Comparison of ENCODE assay signal across 21 cellular contexts in the genomic region with DNA sequence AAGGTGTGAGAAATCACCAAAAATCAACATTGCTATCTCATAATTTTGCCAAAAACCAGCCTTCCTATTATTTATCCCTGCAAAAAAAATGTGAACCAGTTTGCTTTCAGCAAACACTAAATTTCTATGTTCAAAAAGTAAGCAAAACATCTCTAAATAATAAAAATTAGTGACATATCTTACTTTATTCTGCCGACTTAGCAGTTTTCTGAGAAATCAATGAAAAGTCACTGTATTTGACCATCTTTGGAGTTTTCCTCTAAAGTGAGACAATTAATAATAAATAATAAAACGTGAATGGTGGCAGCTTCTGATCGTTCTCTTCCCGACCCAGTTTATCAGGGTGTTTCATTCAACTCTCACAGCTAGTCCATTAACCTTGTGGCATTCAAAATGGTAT.
DNase-seq lines count a peak whose midpoint lies in the region; ATAC-seq, FAIRE-seq and TF ChIP-seq lines count a peak whose summit lies in the region.
"Had no signal": no experiment of that assay in that cellular context is flagged by ENCODE, and none has a peak within 500 bp of the region (broad histone marks: within the 10 kb centered on the region; RNA-seq: fewer than 3 reads in every experiment).

No MANE protein-coding gene starts in this region.

- no peaks in the 10 kb centered on the region for H3K27me3 Mint-ChIP-seq in nephron (ENCODE audit: low read depth)
- H3K27me3 Mint-ChIP-seq in CD8-positive, alpha-beta T cell (ENCODE audit: low read depth) = no peaks in the 10 kb centered on the region
- H3K27me3 Mint-ChIP-seq: B cell; CD8-positive, alpha-beta memory T cell; IgD-negative memory B cell had no signal

- H3K9me3 Mint-ChIP-seq in nephron = peaks cover 3% of the 10 kb centered on the region
- no peaks in the 10 kb centered on the region for H3K9me3 Mint-ChIP-seq in CD8-positive, alpha-beta T cell
- H3K9me3 Mint-ChIP-seq: IgD-negative memory B cell had no signal

- H3K9me3 ChIP-seq in A549 = no peaks in the 10 kb centered on the region
- no peaks in the 10 kb centered on the region for H3K9me3 ChIP-seq in PC-3 (ENCODE audit: low read length)
- H3K9me3 ChIP-seq in CD8-positive, alpha-beta T cell (ENCODE audit: low read length) = no peaks in the 10 kb centered on the region
- H3K9me3 ChIP-seq in MM.1S (replicated peaks; ENCODE audit: insufficient read depth, low read length) = no peaks in the 10 kb centered on the region
- H3K9me3 ChIP-seq: BLaER1 treated with 17β-estradiol and CSF1 and Interleukin-3, amounts not matched to agents 10 nM and 100 nM had no signal

- POLR2A ChIA-PET in A549 (lab: Yijun Ruan, JAX) (no interaction called here), PC-3 (lab: Charles Lee; ENCODE audit: unreplicated experiment) (no interaction called here)
- POLR2A ChIA-PET in CD8-positive, alpha-beta T cell (lab: Charles Lee) = no interaction called here

- no peak for FAIRE-seq in A549 (lab: Jason Lieb, UNC)
- FAIRE-seq in H54 (lab: Jason Lieb, UNC) = peak; percentile 11
- FAIRE-seq: GM12878, GM19239 had no signal

- no peak for TF ChIP-seq POLR2A in A549 (IDR thresholded peaks at IDR 0.05; ENCODE audit: low read length)
- TF ChIP-seq POLR2A in H54 (IDR thresholded peaks at IDR 0.05; ENCODE audit: low read depth, low read length) = no peak

- no peak overlapping the region for H3K27ac ChIP-seq in A549
- H3K27ac ChIP-seq in PC-3 (ENCODE audit: low read length) = no peak overlapping the region
- no peak overlapping the region for H3K27ac ChIP-seq in CD8-positive, alpha-beta T cell (ENCODE audit: low read depth, low read length)
- no peak overlapping the region for H3K27ac ChIP-seq in MM.1S (ENCODE audit: low read length)
- H3K27ac ChIP-seq: BLaER1 treated with 17β-estradiol and CSF1 and Interleukin-3, amounts not matched to agents 10 nM and 100 nM; HL-60 had no signal

- H3K9ac ChIP-seq in PC-3 (ENCODE audit: low read length) = no peak overlapping the region
- H3K9ac ChIP-seq in MM.1S (ENCODE audit: low read length) = no peak overlapping the region
- H3K9ac ChIP-seq: BLaER1 treated with 17β-estradiol and CSF1 and Interleukin-3, amounts not matched to agents 10 nM and 100 nM had no signal

- H3K27me3 ChIP-seq in PC-3 (ENCODE audit: low read length) (no peaks in the 10 kb centered on the region), MM.1S (replicated peaks; ENCODE audit: insufficient read depth, low read length) (no peaks in the 10 kb centered on the region)
- H3K27me3 ChIP-seq in CD8-positive, alpha-beta T cell (ENCODE audit: insufficient read depth, low read length) = no peaks in the 10 kb centered on the region
- H3K27me3 ChIP-seq: BLaER1 treated with 17β-estradiol and CSF1 and Interleukin-3, amounts not matched to agents 10 nM and 100 nM had no signal

- intact Hi-C loops in PC-3 (cut with micrococcal nuclease) = no loop called here
- intact Hi-C loops in CD8-positive, alpha-beta T cell (cut with DNase I, micrococcal nuclease) = no loop called here

- H3K4me2 ChIP-seq in A549 (no peak overlapping the region), PC-3 (ENCODE audit: low read length) (no peak overlapping the region), MM.1S (ENCODE audit: low read depth, low read length) (no peak overlapping the region)
- H3K4me2 ChIP-seq: BLaER1 treated with 17β-estradiol and CSF1 and Interleukin-3, amounts not matched to agents 10 nM and 100 nM had no signal

- H3F3A ChIP-seq in PC-3 (ENCODE audit: low read length, unreplicated experiment) (no peaks in the 10 kb centered on the region), MM.1S (ENCODE audit: insufficient read depth, low read length) (no peaks in the 10 kb centered on the region)

- H2AFZ ChIP-seq in PC-3 (ENCODE audit: low read length) (0 out of 2 replicates have a peak overlapping the region, but pooled peaks have one; percentile 25), MM.1S (ENCODE audit: low read length) (no peak overlapping the region)

- DNase-seq in A549 (ENCODE audit: low read depth in 1 of 2, low spot score in 1 of 2) = no peak
- no peak for DNase-seq in H54 (ENCODE audit: insufficient read length, low spot score)
- DNase-seq in PC-3 = no peak
- DNase-seq in CD8-positive, alpha-beta T cell = no peak
- no peak for DNase-seq in MM.1S
- DNase-seq: CD8-positive, alpha-beta memory T cell; COR-L47; DMS 273 treated with DMSO at 0.1 percent for 48 hours; DMS53; DND-41; EL; HCEC 1CT; KG1 had no signal

- no peak for TF ChIP-seq CTCF in A549 (IDR thresholded peaks at IDR 0.05)
- no peak for TF ChIP-seq CTCF in PC-3 (conservative IDR thresholded peaks at IDR 0.05; ENCODE audit: low read depth, low read length)
- TF ChIP-seq CTCF in nephron (IDR thresholded peaks at IDR 0.05; ENCODE audit: unreplicated experiment in 3 of 3) = no peak
- no peak for TF ChIP-seq CTCF in CD8-positive, alpha-beta T cell (IDR thresholded peaks at IDR 0.05)
- no peak for TF ChIP-seq CTCF in MM.1S (IDR thresholded peaks at IDR 0.05; ENCODE audit: low read length)

- no TSS peak for BruUV-seq in PC-3 (replicated peaks; lab: Mats Ljungman, UMichigan)

- no peaks in the 10 kb centered on the region for H3K79me2 ChIP-seq in PC-3 (ENCODE audit: low read length)
- no peaks in the 10 kb centered on the region for H3K79me2 ChIP-seq in MM.1S (ENCODE audit: low read length)

- H3K4me3 Mint-ChIP-seq in nephron = no peak overlapping the region
- H3K4me3 Mint-ChIP-seq in CD8-positive, alpha-beta T cell = no peak overlapping the region
- H3K4me3 Mint-ChIP-seq: B cell; CD8-positive, alpha-beta memory T cell; IgD-negative memory B cell had no signal

- no peak overlapping the region for H3K4me3 ChIP-seq in A549
- H3K4me3 ChIP-seq in PC-3 (ENCODE audit: low read length) = no peak overlapping the region
- H3K4me3 ChIP-seq in CD8-positive, alpha-beta T cell (ENCODE audit: low read depth, low read length) = no peak overlapping the region
- no peak overlapping the region for H3K4me3 ChIP-seq in MM.1S (ENCODE audit: low read length)
- H3K4me3 ChIP-seq: BLaER1 treated with 17β-estradiol and CSF1 and Interleukin-3, amounts not matched to agents 10 nM and 100 nM; GM12878 had no signal

- CTCF ChIA-PET in A549 (lab: Yijun Ruan, JAX) (interaction anchor here (2.0 kb wide), 1 partner anchor 18 kb away, joined by 4 read pairs; no protein-coding TSS in a partner anchor), PC-3 (lab: Charles Lee) (no interaction called here)
- CTCF ChIA-PET in CD8-positive, alpha-beta T cell (lab: Charles Lee) = no interaction called here

- H3K4me1 Mint-ChIP-seq in nephron = peaks cover 15% of the 10 kb centered on the region
- no peaks in the 10 kb centered on the region for H3K4me1 Mint-ChIP-seq in CD8-positive, alpha-beta T cell (ENCODE audit: low read depth)
- H3K4me1 Mint-ChIP-seq: B cell; CD8-positive, alpha-beta memory T cell; IgD-negative memory B cell had no signal

- 68% methylated on average over 4 of the region's 4 CpGs for WGBS in A549 (ENCODE audit: missing lambda C conversion rate)

- TF ChIP-seq EP300 in A549 (IDR thresholded peaks at IDR 0.05) = no peak

- no peak for TF ChIP-seq RAD21 in A549 (conservative IDR thresholded peaks at IDR 0.05 in 1 of 2, IDR thresholded peaks at IDR 0.05 in 1 of 2)

- no peaks in the 10 kb centered on the region for H3K36me3 ChIP-seq in PC-3 (ENCODE audit: low read depth, low read length)
- H3K36me3 ChIP-seq in CD8-positive, alpha-beta T cell (ENCODE audit: insufficient read depth, low read length) = no peaks in the 10 kb centered on the region
- no peaks in the 10 kb centered on the region for H3K36me3 ChIP-seq in MM.1S (replicated peaks; ENCODE audit: insufficient read depth, low read length)
- H3K36me3 ChIP-seq: BLaER1 treated with 17β-estradiol and CSF1 and Interleukin-3, amounts not matched to agents 10 nM and 100 nM had no signal

- no peaks in the 10 kb centered on the region for H3K36me3 Mint-ChIP-seq in nephron (ENCODE audit: low read depth)
- H3K36me3 Mint-ChIP-seq in CD8-positive, alpha-beta T cell = no peaks in the 10 kb centered on the region
- H3K36me3 Mint-ChIP-seq: CD8-positive, alpha-beta memory T cell; IgD-negative memory B cell had no signal

- H4K20me1 ChIP-seq in PC-3 (ENCODE audit: low read length) (no peaks in the 10 kb centered on the region), MM.1S (ENCODE audit: insufficient read depth, low read length) (no peaks in the 10 kb centered on the region)
- H4K20me1 ChIP-seq: BLaER1 treated with 17β-estradiol and CSF1 and Interleukin-3, amounts not matched to agents 10 nM and 100 nM had no signal

- ATAC-seq in A549 = no peak
- ATAC-seq in PC-3 = no peak
- ATAC-seq in CD8-positive, alpha-beta T cell = no peak
- ATAC-seq in HG03565 (IDR thresholded peaks at IDR 0.05; ENCODE audit: unreplicated experiment) = no peak
- ATAC-seq: GM12878 had no signal

- peaks cover 6% of the 10 kb centered on the region; the same call in 1 of the 3 replicates for H3K4me1 ChIP-seq in A549
- peaks cover 24% of the 10 kb centered on the region for H3K4me1 ChIP-seq in PC-3 (ENCODE audit: insufficient read depth, low read length)
- no peaks in the 10 kb centered on the region for H3K4me1 ChIP-seq in CD8-positive, alpha-beta T cell (ENCODE audit: insufficient read depth, low read length)
- H3K4me1 ChIP-seq in MM.1S (ENCODE audit: low read length) = no peaks in the 10 kb centered on the region

- peak overlapping the region; percentile 29 to 73 (median 44) for H3K27ac Mint-ChIP-seq in nephron
- H3K27ac Mint-ChIP-seq in CD8-positive, alpha-beta T cell = no peak overlapping the region
- H3K27ac Mint-ChIP-seq: B cell; CD8-positive, alpha-beta memory T cell; IgD-negative memory B cell had no signal

- H3K9me2 ChIP-seq in PC-3 (replicated peaks; ENCODE audit: low read length) (no peaks in the 10 kb centered on the region), MM.1S (replicated peaks; ENCODE audit: insufficient read depth, low read length) (no peaks in the 10 kb centered on the region)

TF ChIP-seq in A549, 52 proteins besides CTCF, POLR2A, EP300 and RAD21:
- TF ChIP-seq RCOR1 (IDR thresholded peaks at IDR 0.05; ENCODE audit: low read depth, low read length) = no peak
- TF ChIP-seq CBX2 (IDR thresholded peaks at IDR 0.05; ENCODE audit: borderline replicate concordance, low read depth) = no peak
- TF ChIP-seq PHF8 (IDR thresholded peaks at IDR 0.05; ENCODE audit: borderline replicate concordance, low read depth) = no peak
- TF ChIP-seq, protein P1, sequence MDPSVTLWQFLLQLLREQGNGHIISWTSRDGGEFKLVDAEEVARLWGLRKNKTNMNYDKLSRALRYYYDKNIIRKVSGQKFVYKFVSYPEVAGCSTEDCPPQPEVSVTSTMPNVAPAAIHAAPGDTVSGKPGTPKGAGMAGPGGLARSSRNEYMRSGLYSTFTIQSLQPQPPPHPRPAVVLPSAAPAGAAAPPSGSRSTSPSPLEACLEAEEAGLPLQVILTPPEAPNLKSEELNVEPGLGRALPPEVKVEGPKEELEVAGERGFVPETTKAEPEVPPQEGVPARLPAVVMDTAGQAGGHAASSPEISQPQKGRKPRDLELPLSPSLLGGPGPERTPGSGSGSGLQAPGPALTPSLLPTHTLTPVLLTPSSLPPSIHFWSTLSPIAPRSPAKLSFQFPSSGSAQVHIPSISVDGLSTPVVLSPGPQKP (IDR thresholded peaks at IDR 0.05; ENCODE audit: low read depth, low read length) = no peak
- TF ChIP-seq MAFK (IDR thresholded peaks at IDR 0.05; ENCODE audit: partially characterized antibody) = peak; percentile 96
TF ChIP-seq in A549: peak in this region for 1.
